In genomic region chr5:82522912-82523311, GRCh38 we compare ENCODE assay signal across 20 cellular contexts.
"Had no signal": no experiment of that assay in that cellular context is flagged by ENCODE, and none has a peak within 500 bp of the region (broad histone marks: within the 10 kb centered on the region; RNA-seq: fewer than 3 reads in every experiment).

No MANE protein-coding gene starts in this region.

- H3K4me1 ChIP-seq: ascending aorta, gastrocnemius medialis, tibial nerve, vagina had no signal

- H3K36me3 ChIP-seq: ascending aorta, gastrocnemius medialis, neutrophil, tibial nerve, vagina had no signal

- DNase-seq: activated CD4-positive, alpha-beta memory T cell treated with anti-CD3 and anti-CD28 coated beads for 36 hours; activated CD8-positive, alpha-beta memory T cell treated with anti-CD3 and anti-CD28 coated beads, Interleukin-2, amount 10 ng/mL, durations not matched to agents 7 days and 5 days; activated naive CD4-positive, alpha-beta T cell treated with anti-CD3 and anti-CD28 coated beads, Interleukin-2, amount 10 ng/mL, durations not matched to agents 7 days and 5 days; activated T-cell treated with anti-CD3 and anti-CD28 coated beads, Interleukin-2, amount 50 U/mL, for 1 hour; effector memory CD8-positive, alpha-beta T cell; gastrocnemius medialis; left colon; naive B cell; posterior cingulate gyrus; stimulated activated CD4-positive, alpha-beta T cell treated with anti-CD3 and anti-CD28 coated beads, Interleukin-15, amount 100 ng/mL, for 24 hours; stimulated activated CD4-positive, alpha-beta T cell treated with anti-CD3 and anti-CD28 coated beads, Interleukin-4, amount 100 ng/mL, for 1 hour; stimulated activated naive CD4-positive, alpha-beta T cell had no signal

- H3K27ac ChIP-seq: ascending aorta, epithelial cell of prostate, gastrocnemius medialis, neutrophil, skin epidermis, tibial nerve, vagina, VCaP had no signal

- H3K27me3 ChIP-seq: ascending aorta, gastrocnemius medialis, neutrophil, tibial nerve, vagina had no signal

- H3K9me3 ChIP-seq: ascending aorta, gastrocnemius medialis, neutrophil, tibial nerve, vagina had no signal

- H3K4me3 ChIP-seq: ascending aorta, gastrocnemius medialis, lung, skin epidermis, tibial nerve, vagina had no signal
